In the genomic region with DNA sequence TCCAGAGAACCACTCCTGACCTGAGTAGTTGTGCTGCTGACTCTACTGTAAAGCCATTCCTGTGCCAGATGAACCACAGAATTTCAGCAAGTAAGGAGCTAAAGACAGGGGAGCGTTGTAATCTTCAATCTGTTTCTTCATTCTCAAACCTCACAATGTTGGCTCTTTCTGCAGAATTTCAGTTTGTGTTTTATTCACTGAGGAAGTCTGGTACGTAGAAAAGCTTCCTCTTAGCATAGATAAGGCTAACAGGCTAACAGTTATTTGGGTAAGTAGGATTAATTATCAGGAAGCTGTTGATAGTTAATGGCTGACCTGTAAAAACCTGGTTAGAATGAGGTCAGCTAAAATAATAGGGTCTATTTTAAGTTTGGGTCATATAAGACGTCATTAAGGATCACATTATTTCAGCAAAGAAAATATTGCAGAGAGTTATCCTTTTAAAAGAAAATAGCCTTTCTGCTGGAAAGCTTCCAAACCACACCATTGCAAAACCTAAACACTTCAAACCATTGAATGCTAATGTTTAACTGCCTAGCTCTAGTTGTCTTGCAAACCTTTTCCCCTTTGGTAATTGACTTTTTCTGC, we compare ENCODE assay signal across 1 cellular context.
TF ChIP-seq lines count a peak whose summit lies in the region.

No MANE protein-coding gene starts in this region.

TF ChIP-seq in GM12878, 131 proteins besides CTCF, POLR2A, EP300 and RAD21 (continued from another document):
- TF ChIP-seq, protein P1, sequence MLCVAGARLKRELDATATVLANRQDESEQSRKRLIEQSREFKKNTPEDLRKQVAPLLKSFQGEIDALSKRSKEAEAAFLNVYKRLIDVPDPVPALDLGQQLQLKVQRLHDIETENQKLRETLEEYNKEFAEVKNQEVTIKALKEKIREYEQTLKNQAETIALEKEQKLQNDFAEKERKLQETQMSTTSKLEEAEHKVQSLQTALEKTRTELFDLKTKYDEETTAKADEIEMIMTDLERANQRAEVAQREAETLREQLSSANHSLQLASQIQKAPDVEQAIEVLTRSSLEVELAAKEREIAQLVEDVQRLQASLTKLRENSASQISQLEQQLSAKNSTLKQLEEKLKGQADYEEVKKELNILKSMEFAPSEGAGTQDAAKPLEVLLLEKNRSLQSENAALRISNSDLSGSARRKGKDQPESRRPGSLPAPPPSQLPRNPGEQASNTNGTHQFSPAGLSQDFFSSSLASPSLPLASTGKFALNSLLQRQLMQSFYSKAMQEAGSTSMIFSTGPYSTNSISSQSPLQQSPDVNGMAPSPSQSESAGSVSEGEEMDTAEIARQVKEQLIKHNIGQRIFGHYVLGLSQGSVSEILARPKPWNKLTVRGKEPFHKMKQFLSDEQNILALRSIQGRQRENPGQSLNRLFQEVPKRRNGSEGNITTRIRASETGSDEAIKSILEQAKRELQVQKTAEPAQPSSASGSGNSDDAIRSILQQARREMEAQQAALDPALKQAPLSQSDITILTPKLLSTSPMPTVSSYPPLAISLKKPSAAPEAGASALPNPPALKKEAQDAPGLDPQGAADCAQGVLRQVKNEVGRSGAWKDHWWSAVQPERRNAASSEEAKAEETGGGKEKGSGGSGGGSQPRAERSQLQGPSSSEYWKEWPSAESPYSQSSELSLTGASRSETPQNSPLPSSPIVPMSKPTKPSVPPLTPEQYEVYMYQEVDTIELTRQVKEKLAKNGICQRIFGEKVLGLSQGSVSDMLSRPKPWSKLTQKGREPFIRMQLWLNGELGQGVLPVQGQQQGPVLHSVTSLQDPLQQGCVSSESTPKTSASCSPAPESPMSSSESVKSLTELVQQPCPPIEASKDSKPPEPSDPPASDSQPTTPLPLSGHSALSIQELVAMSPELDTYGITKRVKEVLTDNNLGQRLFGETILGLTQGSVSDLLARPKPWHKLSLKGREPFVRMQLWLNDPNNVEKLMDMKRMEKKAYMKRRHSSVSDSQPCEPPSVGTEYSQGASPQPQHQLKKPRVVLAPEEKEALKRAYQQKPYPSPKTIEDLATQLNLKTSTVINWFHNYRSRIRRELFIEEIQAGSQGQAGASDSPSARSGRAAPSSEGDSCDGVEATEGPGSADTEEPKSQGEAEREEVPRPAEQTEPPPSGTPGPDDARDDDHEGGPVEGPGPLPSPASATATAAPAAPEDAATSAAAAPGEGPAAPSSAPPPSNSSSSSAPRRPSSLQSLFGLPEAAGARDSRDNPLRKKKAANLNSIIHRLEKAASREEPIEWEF (IDR thresholded peaks at IDR 0.05; ENCODE audit: insufficient replicate concordance, low read depth, low read length): no peak
- TF ChIP-seq TCF7 (IDR thresholded peaks at IDR 0.05; ENCODE audit: borderline replicate concordance) (no peak), IKZF2 (IDR thresholded peaks at IDR 0.05) (peak in 1 of 2 experiments; percentile 12; a peak in 1 of 4 replicates), IKZF1 (conservative IDR thresholded peaks at IDR 0.05) (peak; percentile 18; the same call in 1 of the 2 replicates), BHLHE40 (IDR thresholded peaks at IDR 0.05; ENCODE audit: borderline replicate concordance in 1 of 2, low read depth in 2 of 2, low read length in 1 of 2) (peak in 1 of 2 experiments; percentile 6; a peak in 1 of 4 replicates), CBFB (IDR thresholded peaks at IDR 0.05; ENCODE audit: low read depth) (no peak), NR2F1 (conservative IDR thresholded peaks at IDR 0.05) (peak; percentile 75; the same call in 1 of the 2 replicates), GABPA (IDR thresholded peaks at IDR 0.05; ENCODE audit: low read depth) (no peak), ZNF622 (IDR thresholded peaks at IDR 0.05) (no peak), MTA2 (IDR thresholded peaks at IDR 0.05; ENCODE audit: low read depth) (peak; percentile 82), ZNF217 (IDR thresholded peaks at IDR 0.05) (0 out of 2 replicates have a peak, but pooled peaks have one; percentile 25), SREBF2 (IDR thresholded peaks at IDR 0.05; ENCODE audit: low read length) (no peak), SMC3 (IDR thresholded peaks at IDR 0.05; ENCODE audit: borderline replicate concordance, low read length) (no peak), SMAD1 (IDR thresholded peaks at IDR 0.05; ENCODE audit: low read depth, partially characterized antibody) (peak; percentile 82), ESRRA (IDR thresholded peaks at IDR 0.05; ENCODE audit: low read length) (no peak)
- TF ChIP-seq, protein P2, sequence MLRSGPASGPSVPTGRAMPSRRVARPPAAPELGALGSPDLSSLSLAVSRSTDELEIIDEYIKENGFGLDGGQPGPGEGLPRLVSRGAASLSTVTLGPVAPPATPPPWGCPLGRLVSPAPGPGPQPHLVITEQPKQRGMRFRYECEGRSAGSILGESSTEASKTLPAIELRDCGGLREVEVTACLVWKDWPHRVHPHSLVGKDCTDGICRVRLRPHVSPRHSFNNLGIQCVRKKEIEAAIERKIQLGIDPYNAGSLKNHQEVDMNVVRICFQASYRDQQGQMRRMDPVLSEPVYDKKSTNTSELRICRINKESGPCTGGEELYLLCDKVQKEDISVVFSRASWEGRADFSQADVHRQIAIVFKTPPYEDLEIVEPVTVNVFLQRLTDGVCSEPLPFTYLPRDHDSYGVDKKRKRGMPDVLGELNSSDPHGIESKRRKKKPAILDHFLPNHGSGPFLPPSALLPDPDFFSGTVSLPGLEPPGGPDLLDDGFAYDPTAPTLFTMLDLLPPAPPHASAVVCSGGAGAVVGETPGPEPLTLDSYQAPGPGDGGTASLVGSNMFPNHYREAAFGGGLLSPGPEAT (IDR thresholded peaks at IDR 0.05; ENCODE audit: low read depth): 0 out of 2 replicates have a peak, but pooled peaks have one; percentile 31
- TF ChIP-seq, protein P3, sequence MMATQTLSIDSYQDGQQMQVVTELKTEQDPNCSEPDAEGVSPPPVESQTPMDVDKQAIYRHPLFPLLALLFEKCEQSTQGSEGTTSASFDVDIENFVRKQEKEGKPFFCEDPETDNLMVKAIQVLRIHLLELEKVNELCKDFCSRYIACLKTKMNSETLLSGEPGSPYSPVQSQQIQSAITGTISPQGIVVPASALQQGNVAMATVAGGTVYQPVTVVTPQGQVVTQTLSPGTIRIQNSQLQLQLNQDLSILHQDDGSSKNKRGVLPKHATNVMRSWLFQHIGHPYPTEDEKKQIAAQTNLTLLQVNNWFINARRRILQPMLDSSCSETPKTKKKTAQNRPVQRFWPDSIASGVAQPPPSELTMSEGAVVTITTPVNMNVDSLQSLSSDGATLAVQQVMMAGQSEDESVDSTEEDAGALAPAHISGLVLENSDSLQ (IDR thresholded peaks at IDR 0.05): no peak
- TF ChIP-seq, protein P4, sequence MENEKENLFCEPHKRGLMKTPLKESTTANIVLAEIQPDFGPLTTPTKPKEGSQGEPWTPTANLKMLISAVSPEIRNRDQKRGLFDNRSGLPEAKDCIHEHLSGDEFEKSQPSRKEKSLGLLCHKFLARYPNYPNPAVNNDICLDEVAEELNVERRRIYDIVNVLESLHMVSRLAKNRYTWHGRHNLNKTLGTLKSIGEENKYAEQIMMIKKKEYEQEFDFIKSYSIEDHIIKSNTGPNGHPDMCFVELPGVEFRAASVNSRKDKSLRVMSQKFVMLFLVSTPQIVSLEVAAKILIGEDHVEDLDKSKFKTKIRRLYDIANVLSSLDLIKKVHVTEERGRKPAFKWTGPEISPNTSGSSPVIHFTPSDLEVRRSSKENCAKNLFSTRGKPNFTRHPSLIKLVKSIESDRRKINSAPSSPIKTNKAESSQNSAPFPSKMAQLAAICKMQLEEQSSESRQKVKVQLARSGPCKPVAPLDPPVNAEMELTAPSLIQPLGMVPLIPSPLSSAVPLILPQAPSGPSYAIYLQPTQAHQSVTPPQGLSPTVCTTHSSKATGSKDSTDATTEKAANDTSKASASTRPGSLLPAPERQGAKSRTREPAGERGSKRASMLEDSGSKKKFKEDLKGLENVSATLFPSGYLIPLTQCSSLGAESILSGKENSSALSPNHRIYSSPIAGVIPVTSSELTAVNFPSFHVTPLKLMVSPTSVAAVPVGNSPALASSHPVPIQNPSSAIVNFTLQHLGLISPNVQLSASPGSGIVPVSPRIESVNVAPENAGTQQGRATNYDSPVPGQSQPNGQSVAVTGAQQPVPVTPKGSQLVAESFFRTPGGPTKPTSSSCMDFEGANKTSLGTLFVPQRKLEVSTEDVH (IDR thresholded peaks at IDR 0.05; ENCODE audit: low read depth, partially characterized antibody): no peak
- TF ChIP-seq, protein P5, sequence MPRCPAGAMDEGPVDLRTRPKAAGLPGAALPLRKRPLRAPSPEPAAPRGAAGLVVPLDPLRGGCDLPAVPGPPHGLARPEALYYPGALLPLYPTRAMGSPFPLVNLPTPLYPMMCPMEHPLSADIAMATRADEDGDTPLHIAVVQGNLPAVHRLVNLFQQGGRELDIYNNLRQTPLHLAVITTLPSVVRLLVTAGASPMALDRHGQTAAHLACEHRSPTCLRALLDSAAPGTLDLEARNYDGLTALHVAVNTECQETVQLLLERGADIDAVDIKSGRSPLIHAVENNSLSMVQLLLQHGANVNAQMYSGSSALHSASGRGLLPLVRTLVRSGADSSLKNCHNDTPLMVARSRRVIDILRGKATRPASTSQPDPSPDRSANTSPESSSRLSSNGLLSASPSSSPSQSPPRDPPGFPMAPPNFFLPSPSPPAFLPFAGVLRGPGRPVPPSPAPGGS (IDR thresholded peaks at IDR 0.05; ENCODE audit: borderline replicate concordance, insufficient read depth, low read depth, low read length, poor library complexity, severe bottlenecking): no peak
TF ChIP-seq in GM12878: peak in this region for 13.
